22 cellular contexts compared by ENCODE assay signal in genomic region chr18:74980669-74981068, GRCh38.
"Had no signal": no experiment of that assay in that cellular context is flagged by ENCODE, and none has a peak within 500 bp of the region (broad histone marks: within the 10 kb centered on the region; RNA-seq: fewer than 3 reads in every experiment).

No MANE protein-coding gene starts in this region.

- DNase-seq: effector CD8-positive, alpha-beta T cell; endodermal cell; foreskin fibroblast; gastrocnemius medialis; glutamatergic neuron; left ventricle myocardium superior; lower lobe of right lung; mucosa of descending colon; naive B cell; stimulated activated CD4-positive, alpha-beta T cell treated with anti-CD3 and anti-CD28 coated beads, Interleukin-12 subunit alpha, Interleukin-12 subunit beta, amount 100 ng/mL, for 4 hours; stimulated activated CD4-positive, alpha-beta T cell treated with anti-CD3 and anti-CD28 coated beads, Interleukin-1b, Interleukin-23, amount 100 ng/mL, for 48 hours; stimulated activated CD4-positive, alpha-beta T cell treated with anti-CD3 and anti-CD28 coated beads, Interleukin-4, amount 100 ng/mL, for 1 hour; stimulated activated naive CD4-positive, alpha-beta T cell treated with Interleukin-2 at 50 U/mL for 16 hours; stomach; testis; tibial artery had no signal

- ATAC-seq: esophagus mucosa; gastrocnemius medialis; left ventricle myocardium superior; lower lobe of right lung; mucosa of descending colon; natural killer cell treated with Interleukin-12 subunit alpha and Interleukin-12 subunit beta and Interleukin-15 and Interleukin-18, amount 100 ng/mL, for 72 hours; sciatic nerve; stimulated activated effector memory CD8-positive, alpha-beta T cell treated with anti-CD3 and anti-CD28 coated beads, Interleukin-12 subunit alpha, Interleukin-12 subunit beta, amount 100 ng/mL, for 72 hours had no signal

- FAIRE-seq: colon, keratinocyte had no signal
